1 cellular context compared by ENCODE assay signal in genomic region chr10:75765705-75766104, GRCh38.
TF ChIP-seq lines count a peak whose summit lies in the region.

No MANE protein-coding gene starts in this region.

TF ChIP-seq in GM23338, 12 proteins besides CTCF, POLR2A, EP300 and RAD21 (continued from another document):
- TF ChIP-seq ZNF462 (CRISPR knock-in tag; IDR thresholded peaks at IDR 0.05), result no peak
